8 cellular contexts compared by ENCODE assay signal in genomic region chr3:168096210-168096795, GRCh38. TPM values are rescaled to one million over a fixed set of nuclear protein-coding genes. Genes with fewer than 3 reads are reported as not detected.
A peak's percentile ranks its signal among the peaks of the same experiment; 100 is the strongest.
DNase-seq lines count a peak whose midpoint lies in the region; ATAC-seq, FAIRE-seq and TF ChIP-seq lines count a peak whose summit lies in the region.

No MANE protein-coding gene starts in this region.

- peak overlapping the region; percentile 96 for H3K4me3 ChIP-seq in AG04449 (ENCODE audit: low read depth, low read length)

- POLR2A ChIA-PET in AG04449 (lab: Yijun Ruan, JAX): interaction anchor here (1.4 to 1.7 kb wide), 2 partner anchors 9 to 25 kb away, joined by 5 to 8 read pairs; no protein-coding TSS in a partner anchor

- H3K4me3 Mint-ChIP-seq in stimulated activated naive B cell treated with anti-CD40 and anti-IgM and Interleukin-4, amounts not matched to agents 10 μg/mL and 1 μg/mL and 100 μg/mL, for 72 hours: peak overlapping the region; percentile 96 to 98

- ATAC-seq in HG02870 (IDR thresholded peaks at IDR 0.05; ENCODE audit: unreplicated experiment) (peak; percentile 1), SK-N-SH treated with all-trans-retinoic acid at 6 μM for 48 hours (peak; percentile 63), left lobe of liver (peak; percentile 43)
- ATAC-seq in stimulated activated naive B cell treated with anti-CD40 and anti-IgM and Interleukin-4, amounts not matched to agents 10 μg/mL and 1 μg/mL and 100 μg/mL, for 72 hours (replicated peaks): peak; percentile 25 to 26

- TF ChIP-seq POLR2A in GM12892 (IDR thresholded peaks at IDR 0.05; ENCODE audit: low read depth, low read length): no peak

- no peak for FAIRE-seq in GM12892 (lab: Jason Lieb, UNC)

- peaks cover 0 to 4% of the 10 kb centered on the region in 2 donors for H3K27me3 Mint-ChIP-seq in stimulated activated naive B cell treated with anti-CD40 and anti-IgM and Interleukin-4, amounts not matched to agents 10 μg/mL and 1 μg/mL and 100 μg/mL, for 72 hours

- no peak for TF ChIP-seq CTCF in AG04449 (IDR thresholded peaks at IDR 0.05; ENCODE audit: insufficient read depth, low read length, missing control alignments)

- DNase-seq in AG04449 (ENCODE audit: low read depth, low spot score) (peak; percentile 79), GM12892 (ENCODE audit: insufficient read length) (peak; percentile 15), NCI-H1417 (lab: John Stamatoyannopoulos, UW) (peak; percentile 86 to 97 (median 96)), dermis blood vessel endothelial cell (peak; percentile 93), left lobe of liver (ENCODE audit: low spot score) (peak; percentile 77)
- DNase-seq in stimulated activated naive B cell treated with anti-CD40 and anti-IgM and Interleukin-4, amounts not matched to agents 10 μg/mL and 1 μg/mL and 100 μg/mL, for 72 hours: no peak

- H3K27ac Mint-ChIP-seq in stimulated activated naive B cell treated with anti-CD40 and anti-IgM and Interleukin-4, amounts not matched to agents 10 μg/mL and 1 μg/mL and 100 μg/mL, for 72 hours: peak overlapping the region; percentile 98

- CTCF ChIA-PET in AG04449 (lab: Yijun Ruan, JAX): interaction anchor here (1.0 to 1.2 kb wide), 5 partner anchors 9 to 69 kb away, joined by 3 to 4 read pairs (median 3); no protein-coding TSS in a partner anchor

- H3K9me3 Mint-ChIP-seq in stimulated activated naive B cell treated with anti-CD40 and anti-IgM and Interleukin-4, amounts not matched to agents 10 μg/mL and 1 μg/mL and 100 μg/mL, for 72 hours: no peaks in the 10 kb centered on the region

- H3K36me3 Mint-ChIP-seq in stimulated activated naive B cell treated with anti-CD40 and anti-IgM and Interleukin-4, amounts not matched to agents 10 μg/mL and 1 μg/mL and 100 μg/mL, for 72 hours: no peaks in the 10 kb centered on the region

- peaks cover 10 to 28% of the 10 kb centered on the region in 2 donors for H3K4me1 Mint-ChIP-seq in stimulated activated naive B cell treated with anti-CD40 and anti-IgM and Interleukin-4, amounts not matched to agents 10 μg/mL and 1 μg/mL and 100 μg/mL, for 72 hours

TF ChIP-seq in SK-N-SH treated with all-trans-retinoic acid at 6 μM for 48 hours, 23 proteins besides CTCF, POLR2A, EP300 and RAD21:
- TF ChIP-seq ARNTL (CRISPR knock-in tag; IDR thresholded peaks at IDR 0.05; ENCODE audit: borderline replicate concordance, low read depth) (no peak), TOX (CRISPR knock-in tag; IDR thresholded peaks at IDR 0.05; ENCODE audit: borderline replicate concordance) (no peak), ZC3H10 (CRISPR knock-in tag; IDR thresholded peaks at IDR 0.05) (no peak), PATZ1 (CRISPR knock-in tag; IDR thresholded peaks at IDR 0.05; ENCODE audit: borderline replicate concordance) (no peak), CSDC2 (CRISPR knock-in tag; IDR thresholded peaks at IDR 0.05) (no peak), ZFP30 (CRISPR knock-in tag; IDR thresholded peaks at IDR 0.05) (no peak), ZFP3 (CRISPR knock-in tag; IDR thresholded peaks at IDR 0.05) (no peak), ZNF565 (CRISPR knock-in tag; conservative IDR thresholded peaks at IDR 0.05; ENCODE audit: low read depth) (no peak), CSRNP3 (CRISPR knock-in tag; IDR thresholded peaks at IDR 0.05) (no peak), OSR1 (CRISPR knock-in tag; IDR thresholded peaks at IDR 0.05) (no peak), ZNF8 (CRISPR knock-in tag; IDR thresholded peaks at IDR 0.05) (no peak)
TF ChIP-seq in SK-N-SH treated with all-trans-retinoic acid at 6 μM for 48 hours: peak in this region for 0.

RNA-seq across cellular contexts. Expression of gene GOLIM4, which starts 0.6 kb away (rescaled TPM):
- polyA plus RNA-seq in GM12892 (2012; ENCODE audit: missing spikeins): 14.4 TPM
- total RNA-seq in dermis blood vessel endothelial cell (35.6 and 42.8 TPM in 2 replicates), left lobe of liver (39.2 TPM)

Comparison
In these comparisons a context has a peak if more than half of its experiments do, and no peak if none do; other contexts are left out.
1. ATAC-seq: peak in every context shown above with its lines; median percentile 63 in SK-N-SH treated with all-trans-retinoic acid at 6 μM for 48 hours; 43 in left lobe of liver; 26 in stimulated activated naive B cell treated with anti-CD40 and anti-IgM and Interleukin-4, amounts not matched to agents 10 μg/mL and 1 μg/mL and 100 μg/mL, for 72 hours; 1 in HG02870.